1 cellular context compared by ENCODE assay signal in genomic region chr6:112204350-112204706, GRCh38.
TF ChIP-seq lines count a peak whose summit lies in the region.

No MANE protein-coding gene starts in this region.

TF ChIP-seq in HCT116, 20 proteins besides CTCF, POLR2A, EP300 and RAD21 (continued from another document):
- TF ChIP-seq REST (IDR thresholded peaks at IDR 0.05; ENCODE audit: low read depth), result no peak
TF ChIP-seq in HCT116: peak in this region for 0.
